10 cellular contexts compared by ENCODE assay signal in the genomic region with DNA sequence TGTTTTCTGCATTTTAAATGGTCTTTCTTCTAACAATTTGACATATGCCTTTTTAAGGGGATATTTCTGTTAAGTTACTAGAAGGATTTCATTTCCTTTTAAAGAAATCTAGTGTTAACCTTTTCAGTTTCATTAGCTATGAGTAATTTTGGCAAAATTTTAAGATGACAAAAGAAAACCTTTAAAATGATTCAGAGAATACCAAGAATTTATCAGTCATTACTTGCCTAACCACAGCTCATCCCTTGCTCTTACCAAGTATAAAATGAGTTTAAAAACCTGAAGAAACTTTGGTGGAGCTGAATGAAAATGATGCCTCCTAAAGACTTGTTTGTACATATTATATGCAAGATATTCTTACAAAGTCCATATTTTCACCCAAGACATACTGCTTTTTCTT.
DNase-seq lines count a peak whose midpoint lies in the region; ATAC-seq and TF ChIP-seq lines count a peak whose summit lies in the region.
"Had no signal": no experiment of that assay in that cellular context is flagged by ENCODE, and none has a peak within 500 bp of the region (broad histone marks: within the 10 kb centered on the region; RNA-seq: fewer than 3 reads in every experiment).

No MANE protein-coding gene starts in this region.

- no TSS peak for BruUV-seq in mammary epithelial cell (replicated peaks; lab: Mats Ljungman, UMichigan)

- no peaks in the 10 kb centered on the region for H4K20me1 ChIP-seq in mammary epithelial cell (ENCODE audit: insufficient read depth, low read length)

- no peak for TF ChIP-seq CTCF in mammary epithelial cell (conservative IDR thresholded peaks at IDR 0.05 in 1 of 2, IDR thresholded peaks at IDR 0.05 in 1 of 2; ENCODE audit: extremely low read depth in 1 of 2, insufficient read depth in 1 of 2, low read depth in 1 of 2, low read length in 2 of 2)

- peak overlapping the region; percentile 84 for H3K27ac ChIP-seq in mammary epithelial cell (ENCODE audit: insufficient read depth, low read depth, low read length)

- DNase-seq in AG08396 (ENCODE audit: low spot score) (peak; percentile 15), mammary epithelial cell (peak; percentile 76), NCI-H524 treated with DMSO at 0.1 percent for 48 hours (lab: John Stamatoyannopoulos, UW) (no peak), NCI-H1105 (lab: John Stamatoyannopoulos, UW) (no peak), erythroblast (lab: John Stamatoyannopoulos, UW) (no peak), anterior cingulate cortex (lab: John Stamatoyannopoulos, UW) (no peak)
- DNase-seq: hypothalamus, NCI-H146 had no signal

- no peak for TF ChIP-seq POLR2A in erythroblast (IDR thresholded peaks at IDR 0.05; ENCODE audit: low read length)

- H3K9ac ChIP-seq in mammary epithelial cell (ENCODE audit: insufficient read depth, low read length): peak overlapping the region; percentile 23

- H3K9me3 ChIP-seq in mammary epithelial cell (replicated peaks; ENCODE audit: insufficient read depth, low read length): no peaks in the 10 kb centered on the region

- H3K79me2 ChIP-seq in mammary epithelial cell (ENCODE audit: insufficient read depth, low read length): peaks cover 42% of the 10 kb centered on the region

- peak overlapping the region in 2 of 3 experiments; percentile 23 to 41 for H3K4me3 ChIP-seq in mammary epithelial cell (replicated peaks in 1 of 3; ENCODE audit: insufficient read depth in 1 of 3, low read depth in 2 of 3, low read length in 3 of 3)

- intact Hi-C loops in mammary epithelial cell (cut with micrococcal nuclease): loop anchor here (5.0 kb wide), 1 partner anchor 101 kb away; the partner anchor contains the start of gene NEK7

- CTCF ChIA-PET in mammary epithelial cell (lab: Charles Lee; ENCODE audit: low non-redundant PET): interaction anchor here (0.6 kb wide), 1 partner anchor 1601 kb away, joined by 3 read pairs; no protein-coding TSS in a partner anchor

- H3K36me3 ChIP-seq in mammary epithelial cell (ENCODE audit: insufficient read depth, low read length): peaks cover 2% of the 10 kb centered on the region

- ATAC-seq in GM19372 (IDR thresholded peaks at IDR 0.05; ENCODE audit: low read depth, unreplicated experiment) (peak; percentile 50), HG03342 (IDR thresholded peaks at IDR 0.05; ENCODE audit: unreplicated experiment) (peak; percentile 40)

- H2AFZ ChIP-seq in mammary epithelial cell (ENCODE audit: low read depth, low read length): no peak overlapping the region

- H3K4me1 ChIP-seq in mammary epithelial cell (ENCODE audit: insufficient read depth, low read length): peaks cover 21% of the 10 kb centered on the region

- in situ Hi-C loops in mammary epithelial cell (cut with MboI; ENCODE audit: low sequenced_read_pairs in 2 of 2): no loop called here

- H3K4me2 ChIP-seq in mammary epithelial cell (ENCODE audit: insufficient read depth, low read depth, low read length): peak overlapping the region; percentile 90

- dilution Hi-C loops in mammary epithelial cell (cut with HindIII; ENCODE audit: low sequenced_read_pairs): no loop called here

- no peaks in the 10 kb centered on the region for H3K27me3 ChIP-seq in mammary epithelial cell (ENCODE audit: insufficient read depth, low read length)

Comparison
In these comparisons a context has a peak if more than half of its experiments do, and no peak if none do; other contexts are left out.
1. DNase-seq: peak in AG08396 (single experiment) and mammary epithelial cell (single experiment); none in NCI-H524 treated with DMSO at 0.1 percent for 48 hours (single experiment), NCI-H1105 (single experiment), erythroblast (0 of 2) and anterior cingulate cortex (0 of 58).